In the genomic region with DNA sequence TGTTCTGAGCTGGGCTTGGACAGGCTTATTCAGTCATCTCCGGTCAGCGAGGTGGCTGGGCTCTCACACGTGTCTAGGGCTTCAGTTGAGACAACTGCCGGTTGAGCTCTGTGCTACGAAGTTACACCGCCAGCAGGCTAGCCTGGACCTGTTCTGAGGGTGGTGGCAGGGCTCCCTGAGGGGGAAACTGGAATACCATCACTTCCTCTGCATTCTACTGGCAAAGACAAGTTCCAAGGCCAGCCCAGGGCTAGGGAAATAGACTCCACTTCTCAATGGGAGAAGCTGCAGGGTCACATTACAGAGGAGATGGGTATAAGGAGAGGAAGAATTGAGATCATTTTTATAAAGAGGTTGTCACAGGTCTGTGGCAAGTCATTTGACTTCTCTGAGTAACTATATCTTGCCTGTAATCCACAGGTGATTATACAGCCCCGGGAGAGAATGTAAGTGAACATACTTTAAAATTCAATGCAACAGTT, we compare ENCODE assay signal across 1 cellular context.
TF ChIP-seq lines count a peak whose summit lies in the region.

No MANE protein-coding gene starts in this region.

TF ChIP-seq in WTC11, 78 proteins besides CTCF, POLR2A, EP300 and RAD21 (continued from another document):
- TF ChIP-seq ZNF232 (CRISPR knock-in tag; IDR thresholded peaks at IDR 0.05) (no peak), NFATC4 (CRISPR knock-in tag; IDR thresholded peaks at IDR 0.05) (no peak)
- TF ChIP-seq, protein P1, sequence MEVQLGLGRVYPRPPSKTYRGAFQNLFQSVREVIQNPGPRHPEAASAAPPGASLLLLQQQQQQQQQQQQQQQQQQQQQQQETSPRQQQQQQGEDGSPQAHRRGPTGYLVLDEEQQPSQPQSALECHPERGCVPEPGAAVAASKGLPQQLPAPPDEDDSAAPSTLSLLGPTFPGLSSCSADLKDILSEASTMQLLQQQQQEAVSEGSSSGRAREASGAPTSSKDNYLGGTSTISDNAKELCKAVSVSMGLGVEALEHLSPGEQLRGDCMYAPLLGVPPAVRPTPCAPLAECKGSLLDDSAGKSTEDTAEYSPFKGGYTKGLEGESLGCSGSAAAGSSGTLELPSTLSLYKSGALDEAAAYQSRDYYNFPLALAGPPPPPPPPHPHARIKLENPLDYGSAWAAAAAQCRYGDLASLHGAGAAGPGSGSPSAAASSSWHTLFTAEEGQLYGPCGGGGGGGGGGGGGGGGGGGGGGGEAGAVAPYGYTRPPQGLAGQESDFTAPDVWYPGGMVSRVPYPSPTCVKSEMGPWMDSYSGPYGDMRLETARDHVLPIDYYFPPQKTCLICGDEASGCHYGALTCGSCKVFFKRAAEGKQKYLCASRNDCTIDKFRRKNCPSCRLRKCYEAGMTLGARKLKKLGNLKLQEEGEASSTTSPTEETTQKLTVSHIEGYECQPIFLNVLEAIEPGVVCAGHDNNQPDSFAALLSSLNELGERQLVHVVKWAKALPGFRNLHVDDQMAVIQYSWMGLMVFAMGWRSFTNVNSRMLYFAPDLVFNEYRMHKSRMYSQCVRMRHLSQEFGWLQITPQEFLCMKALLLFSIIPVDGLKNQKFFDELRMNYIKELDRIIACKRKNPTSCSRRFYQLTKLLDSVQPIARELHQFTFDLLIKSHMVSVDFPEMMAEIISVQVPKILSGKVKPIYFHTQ (CRISPR knock-in tag; IDR thresholded peaks at IDR 0.05), result no peak
TF ChIP-seq in WTC11: peak in this region for 0.
